In genomic region chr5:107304671-107305070, GRCh38 we compare ENCODE assay signal across 25 cellular contexts.
A peak's percentile ranks its signal among the peaks of the same experiment; 100 is the strongest.
DNase-seq lines count a peak whose midpoint lies in the region; ATAC-seq, FAIRE-seq and TF ChIP-seq lines count a peak whose summit lies in the region.
"Had no signal": no experiment of that assay in that cellular context is flagged by ENCODE, and none has a peak within 500 bp of the region (broad histone marks: within the 10 kb centered on the region; RNA-seq: fewer than 3 reads in every experiment).

No MANE protein-coding gene starts in this region.

- H3K9me3 Mint-ChIP-seq in type B pancreatic cell: peaks cover 19% of the 10 kb centered on the region
- H3K9me3 Mint-ChIP-seq: CD8-positive, alpha-beta T cell had no signal

- H3K4me1 Mint-ChIP-seq in type B pancreatic cell (ENCODE audit: unreplicated experiment): peaks cover 19% of the 10 kb centered on the region
- H3K4me1 Mint-ChIP-seq: B cell; CD4-positive, CD25-positive, alpha-beta regulatory T cell had no signal

- H3K27ac Mint-ChIP-seq in type B pancreatic cell: no peak overlapping the region
- H3K27ac Mint-ChIP-seq: B cell; CD4-positive, CD25-positive, alpha-beta regulatory T cell; CD8-positive, alpha-beta T cell; HFFc6 had no signal

- no peak overlapping the region for H3K4me3 Mint-ChIP-seq in type B pancreatic cell
- H3K4me3 Mint-ChIP-seq: B cell; CD4-positive, CD25-positive, alpha-beta regulatory T cell; CD8-positive, alpha-beta T cell; HFFc6 had no signal

- no peaks in the 10 kb centered on the region for H3K36me3 Mint-ChIP-seq in type B pancreatic cell
- H3K36me3 Mint-ChIP-seq: CD4-positive, CD25-positive, alpha-beta regulatory T cell; CD8-positive, alpha-beta T cell had no signal

- H3K4ac ChIP-seq in mesenchymal stem cell (ENCODE audit: low read depth in 1 of 2, low read length in 2 of 2): no peak overlapping the region

- no peak overlapping the region for H3K4me2 ChIP-seq in A549
- no peak overlapping the region for H3K4me2 ChIP-seq in keratinocyte (ENCODE audit: control insufficient read depth, extremely low read depth, insufficient read depth, low read depth, low read length)
- H3K4me2 ChIP-seq in mesenchymal stem cell (ENCODE audit: low read length, poor library complexity, severe bottlenecking): no peak overlapping the region
- H3K4me2 ChIP-seq: BLaER1 had no signal

- H3K79me2 ChIP-seq in keratinocyte (ENCODE audit: control insufficient read depth, insufficient read depth, low read length): no peaks in the 10 kb centered on the region

- H3K9me3 ChIP-seq in A549: no peaks in the 10 kb centered on the region
- no peaks in the 10 kb centered on the region for H3K9me3 ChIP-seq in HEK293 (ENCODE audit: control insufficient read depth, insufficient read depth, low read depth, low read length)
- no peaks in the 10 kb centered on the region for H3K9me3 ChIP-seq in keratinocyte (ENCODE audit: control insufficient read depth, low read depth, low read length)
- H3K9me3 ChIP-seq in mesenchymal stem cell (ENCODE audit: control insufficient read depth, low read length): no peaks in the 10 kb centered on the region
- H3K9me3 ChIP-seq: BLaER1, Caco-2 had no signal

- H2BK12ac ChIP-seq in mesenchymal stem cell (ENCODE audit: low read length in 2 of 2): no peak overlapping the region

- no peak overlapping the region for H2AFZ ChIP-seq in keratinocyte (ENCODE audit: control insufficient read depth, low read length)
- no peak overlapping the region for H2AFZ ChIP-seq in mesenchymal stem cell (ENCODE audit: low read depth, low read length)
- H2AFZ ChIP-seq: GM23248 had no signal

- H3K9ac ChIP-seq in keratinocyte (ENCODE audit: control insufficient read depth, extremely low read depth, insufficient read depth, low read length): no peak overlapping the region
- H3K9ac ChIP-seq in mesenchymal stem cell (ENCODE audit: low read length): no peak overlapping the region
- H3K9ac ChIP-seq: BLaER1, GM23248 had no signal

- dilution Hi-C loops in keratinocyte (cut with MboI; ENCODE audit: extremely low pct_ligation_motif_present, low sequenced_read_pairs): no loop called here

- H3K27me3 ChIP-seq in keratinocyte (ENCODE audit: control insufficient read depth, extremely low read depth, insufficient read depth, low read length): no peaks in the 10 kb centered on the region
- no peaks in the 10 kb centered on the region for H3K27me3 ChIP-seq in mesenchymal stem cell (ENCODE audit: control insufficient read depth in 1 of 2, insufficient read depth in 1 of 2, low read length in 2 of 2)
- H3K27me3 ChIP-seq: BLaER1 had no signal

- H3K23ac ChIP-seq in mesenchymal stem cell (ENCODE audit: low read length in 2 of 2): no peak overlapping the region

- no peak for ATAC-seq in A549
- ATAC-seq: CD8-positive, alpha-beta T cell; HCT116 had no signal

- H4K20me1 ChIP-seq in keratinocyte (ENCODE audit: control insufficient read depth, extremely low read depth, insufficient read depth, low read length): no peaks in the 10 kb centered on the region
- H4K20me1 ChIP-seq: BLaER1 had no signal

- H3K36me3 ChIP-seq in HEK293 (ENCODE audit: control insufficient read depth in 2 of 2, insufficient read depth in 1 of 2, low read length in 2 of 2): no peaks in the 10 kb centered on the region
- no peaks in the 10 kb centered on the region for H3K36me3 ChIP-seq in keratinocyte (ENCODE audit: control insufficient read depth in 2 of 2, extremely low read depth in 1 of 2, insufficient read depth in 2 of 2, low read length in 2 of 2)
- no peaks in the 10 kb centered on the region for H3K36me3 ChIP-seq in mesenchymal stem cell (ENCODE audit: control insufficient read depth in 1 of 2, insufficient read depth in 2 of 2, low read depth in 1 of 2, low read length in 2 of 2)
- H3K36me3 ChIP-seq: BLaER1 had no signal

- H3K4me1 ChIP-seq in A549: peaks cover 14% of the 10 kb centered on the region
- no peaks in the 10 kb centered on the region for H3K4me1 ChIP-seq in HEK293 (ENCODE audit: control insufficient read depth, insufficient read depth, low read length)
- H3K4me1 ChIP-seq in keratinocyte (ENCODE audit: control insufficient read depth, extremely low read depth, insufficient read depth, low read length): no peaks in the 10 kb centered on the region
- H3K4me1 ChIP-seq in mesenchymal stem cell (ENCODE audit: control insufficient read depth, insufficient read depth, low read depth, low read length): peaks cover 4% of the 10 kb centered on the region
- H3K4me1 ChIP-seq: BLaER1, Caco-2 had no signal

- CTCF ChIA-PET in A549 (lab: Yijun Ruan, JAX): no interaction called here
- CTCF ChIA-PET in HEK293 (lab: Yijun Ruan, JAX): interaction anchor here (2.0 kb wide), 1 partner anchor 57 kb away, joined by 7 read pairs; no protein-coding TSS in a partner anchor

- TF ChIP-seq CTCF in A549 (IDR thresholded peaks at IDR 0.05) (no peak), HEK293 (tag by site-specific recombination; IDR thresholded peaks at IDR 0.05) (no peak), keratinocyte (optimal IDR thresholded peaks at IDR 0.05 in 1 of 3, IDR thresholded peaks at IDR 0.05 in 1 of 3, conservative IDR thresholded peaks at IDR 0.05 in 1 of 3; ENCODE audit: extremely low read depth in 1 of 3, insufficient read depth in 2 of 3, low read length in 3 of 3) (no peak), type B pancreatic cell (conservative IDR thresholded peaks at IDR 0.05) (no peak)

- TF ChIP-seq EP300 in A549 (IDR thresholded peaks at IDR 0.05): no peak

- no peak for TF ChIP-seq RAD21 in A549 (conservative IDR thresholded peaks at IDR 0.05 in 1 of 2, IDR thresholded peaks at IDR 0.05 in 1 of 2)

- no peaks in the 10 kb centered on the region for H3K9me1 ChIP-seq in keratinocyte (ENCODE audit: control insufficient read depth, extremely low read depth, insufficient read depth, low read length)

- no peaks in the 10 kb centered on the region for H3K79me1 ChIP-seq in mesenchymal stem cell (replicated peaks; ENCODE audit: low read length, poor library complexity, severe bottlenecking)

- H3K18ac ChIP-seq in mesenchymal stem cell (ENCODE audit: low read depth in 1 of 2, low read length in 2 of 2): no peak overlapping the region

- no peak overlapping the region for H4K8ac ChIP-seq in mesenchymal stem cell (ENCODE audit: low read length)

- TF ChIP-seq POLR2A in A549 (IDR thresholded peaks at IDR 0.05; ENCODE audit: low read length): no peak

- FAIRE-seq in A549 (lab: Jason Lieb, UNC) (peak; percentile 85), keratinocyte (lab: Jason Lieb, UNC) (peak; percentile 26)
- FAIRE-seq: G401.6, GM12892, GM19239, H1 had no signal

- H3K4me3 ChIP-seq in A549: no peak overlapping the region
- no peak overlapping the region for H3K4me3 ChIP-seq in HEK293 (ENCODE audit: low read depth, low read length)
- no peak overlapping the region for H3K4me3 ChIP-seq in keratinocyte (ENCODE audit: control insufficient read depth in 2 of 3, extremely low read depth in 1 of 3, insufficient read depth in 2 of 3, low read depth in 1 of 3, low read length in 3 of 3)
- H3K4me3 ChIP-seq in mesenchymal stem cell (ENCODE audit: insufficient read depth in 1 of 2, low read depth in 1 of 2, low read length in 2 of 2): no peak overlapping the region
- H3K4me3 ChIP-seq: BLaER1, GM23248 had no signal

- H2BK120ac ChIP-seq in mesenchymal stem cell (ENCODE audit: low read depth, low read length): no peak overlapping the region

- no peak overlapping the region for H3K14ac ChIP-seq in mesenchymal stem cell (ENCODE audit: low read length in 2 of 2)

- POLR2A ChIA-PET in A549 (lab: Yijun Ruan, JAX): no interaction called here
- POLR2A ChIA-PET in HEK293 (lab: Yijun Ruan, JAX): no interaction called here

- DNase-seq in A549 (ENCODE audit: low read depth in 1 of 2, low spot score in 1 of 2) (no peak), keratinocyte (ENCODE audit: low read depth, low spot score) (no peak), mesenchymal stem cell (no peak), type B pancreatic cell (ENCODE audit: extremely low spot score, unreplicated experiment) (no peak), NCI-H2107 treated with DMSO at 0.1 percent for 48 hours (lab: John Stamatoyannopoulos, UW; ENCODE audit: unreplicated experiment) (no peak), AG08396 (ENCODE audit: low spot score) (no peak)
- DNase-seq in activated naive CD4-positive, alpha-beta T cell (lab: John Stamatoyannopoulos, UW): no peak
- DNase-seq: 8988T; Caco-2; CD4-positive, CD25-positive, alpha-beta regulatory T cell; CD8-positive, alpha-beta T cell; DMS153; DND-41; GM23248; H7; HFFc6 had no signal

- no peak overlapping the region for H2AK5ac ChIP-seq in mesenchymal stem cell (ENCODE audit: low read length, severe bottlenecking)

- H2BK15ac ChIP-seq in mesenchymal stem cell (ENCODE audit: low read depth, poor library complexity, severe bottlenecking): no peak overlapping the region

- H3K27ac ChIP-seq in A549 (no peak overlapping the region), HEK293 (ENCODE audit: extremely low read depth, low read depth, low read length) (no peak overlapping the region), keratinocyte (ENCODE audit: control insufficient read depth, insufficient read depth, low read length) (no peak overlapping the region), mesenchymal stem cell (ENCODE audit: low read length, poor library complexity, severe bottlenecking) (peak overlapping the region; percentile 23)
- H3K27ac ChIP-seq: BLaER1, C4-2B, GM23248 had no signal

- H4K91ac ChIP-seq in mesenchymal stem cell (ENCODE audit: low read length): no peak overlapping the region

- no peak overlapping the region for H2BK5ac ChIP-seq in mesenchymal stem cell (ENCODE audit: low read depth, low read length, poor library complexity, severe bottlenecking)

- H3K27me3 Mint-ChIP-seq in type B pancreatic cell: no peaks in the 10 kb centered on the region
- H3K27me3 Mint-ChIP-seq: B cell had no signal

TF ChIP-seq in A549, 52 proteins besides CTCF, POLR2A, EP300 and RAD21 (continues in another document):
- TF ChIP-seq E2F6 (IDR thresholded peaks at IDR 0.05; ENCODE audit: borderline replicate concordance, low read depth) (no peak), HOXA7 (CRISPR knock-in tag; IDR thresholded peaks at IDR 0.05) (no peak), RCOR1 (IDR thresholded peaks at IDR 0.05; ENCODE audit: low read depth, low read length) (no peak)

TF ChIP-seq in HEK293, 187 proteins besides CTCF, POLR2A, EP300 and RAD21 (continues in another document):
- TF ChIP-seq BCL11B (tag by site-specific recombination; IDR thresholded peaks at IDR 0.05; ENCODE audit: low read depth) (no peak), ZNF335 (tag by site-specific recombination; conservative IDR thresholded peaks at IDR 0.05) (0 out of 2 replicates have a peak, but pooled peaks have one; percentile 24), ZBTB21 (tag by site-specific recombination; IDR thresholded peaks at IDR 0.05) (peak; percentile 30; the same call in 1 of the 2 replicates), ZNF416 (tag by site-specific recombination; IDR thresholded peaks at IDR 0.05) (no peak)
